Comparison of ENCODE assay signal across 8 cellular contexts in the genomic region with DNA sequence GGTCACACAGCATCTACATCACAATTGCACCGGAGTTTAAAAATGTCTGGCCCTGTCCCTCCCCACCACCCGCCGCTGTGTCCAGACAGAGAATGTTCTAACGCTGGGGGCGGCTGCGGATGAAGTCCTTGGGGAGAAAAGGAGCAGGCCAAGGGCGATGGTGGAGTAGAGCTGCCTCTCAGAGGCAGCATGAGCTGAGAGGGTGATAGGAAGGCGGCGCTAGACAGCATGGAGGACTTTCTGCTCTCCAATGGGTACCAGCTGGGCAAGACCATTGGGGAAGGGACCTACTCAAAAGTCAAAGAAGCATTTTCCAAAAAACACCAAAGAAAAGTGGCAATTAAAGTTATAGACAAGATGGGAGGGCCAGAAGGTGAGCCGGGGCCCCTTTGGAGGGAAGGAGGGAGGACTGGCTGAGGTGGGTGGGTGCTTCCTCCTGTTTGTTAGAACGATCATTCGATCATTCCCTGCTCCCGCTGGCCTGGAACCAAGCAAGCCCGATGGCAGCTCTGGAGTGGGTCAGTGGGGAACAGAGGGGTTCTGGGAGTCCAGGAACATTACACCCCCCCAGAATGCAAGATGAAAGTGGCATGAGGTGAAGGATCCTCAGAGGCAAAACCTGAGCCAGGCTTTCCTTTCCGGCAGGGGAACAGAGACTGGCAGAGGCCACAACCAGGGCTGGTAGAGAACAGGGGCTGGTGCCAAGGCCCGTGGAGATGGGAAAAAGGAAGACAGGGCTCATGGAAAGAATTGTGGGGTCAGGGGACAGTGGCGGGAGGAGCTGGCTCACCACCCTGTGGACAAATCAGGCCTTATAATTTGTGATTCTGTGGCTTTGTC. TPM values are rescaled to one million over a fixed set of nuclear protein-coding genes. Genes with fewer than 3 reads are reported as not detected.
DNase-seq lines count a peak whose midpoint lies in the region; ATAC-seq and TF ChIP-seq lines count a peak whose summit lies in the region.

A gene with protein sequence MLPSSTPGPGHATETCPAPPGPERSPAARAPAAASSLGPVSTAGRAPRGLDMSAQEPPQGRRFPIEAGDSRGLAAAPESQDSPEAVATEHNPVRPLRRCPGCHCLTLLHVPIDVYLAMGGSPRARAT (minus strand): TSS at position 12 of the 840 bp plus-strand sequence. CDS start 394 bp downstream, outside the sequence.
A gene with protein sequence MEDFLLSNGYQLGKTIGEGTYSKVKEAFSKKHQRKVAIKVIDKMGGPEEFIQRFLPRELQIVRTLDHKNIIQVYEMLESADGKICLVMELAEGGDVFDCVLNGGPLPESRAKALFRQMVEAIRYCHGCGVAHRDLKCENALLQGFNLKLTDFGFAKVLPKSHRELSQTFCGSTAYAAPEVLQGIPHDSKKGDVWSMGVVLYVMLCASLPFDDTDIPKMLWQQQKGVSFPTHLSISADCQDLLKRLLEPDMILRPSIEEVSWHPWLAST (plus strand): TSS at position 66 of the 840 bp plus-strand sequence. CDS start 163 bp downstream, at position 229.

- peaks cover 5% of the 10 kb centered on the region; the same call in 1 of the 2 replicates for H3K4me1 ChIP-seq in HUES48 (ENCODE audit: control insufficient read depth, insufficient read depth, low read length)
- peaks cover 2% of the 10 kb centered on the region; the same call in 1 of the 2 replicates for H3K4me1 ChIP-seq in iPS-20b (ENCODE audit: insufficient read depth, low read length)

- H3K27me3 ChIP-seq in HUES48 (ENCODE audit: control insufficient read depth, insufficient read depth, low read length): peaks cover 11% of the 10 kb centered on the region
- H3K27me3 ChIP-seq in iPS-20b (ENCODE audit: insufficient read depth, low read length): peaks cover 40% of the 10 kb centered on the region

- H3K4me3 ChIP-seq in HUES48 (ENCODE audit: low read depth, low read length) (peak within 1 kb of the TSS; percentile 45), iPS-20b (ENCODE audit: low read length) (peak within 1 kb of the TSS; percentile 57; the same call in 1 of the 2 replicates)

- POLR2A ChIA-PET in MCF 10A (lab: Yijun Ruan, JAX): no interaction called here

- ATAC-seq in stimulated activated memory B cell treated with anti-CD40 and anti-IgM and Interleukin-4, amounts not matched to agents 10 μg/mL and 1 μg/mL and 100 μg/mL, for 72 hours: no peak

- CTCF ChIA-PET in MCF 10A (lab: Yijun Ruan, JAX): interaction anchor here (0.8 kb wide), 1 partner anchor 12 kb away, joined by 4 read pairs; no protein-coding TSS in a partner anchor

- H3K27ac ChIP-seq in HUES48 (ENCODE audit: low read depth, low read length): peak within 1 kb of the TSS; percentile 31
- H3K27ac ChIP-seq in iPS-20b (ENCODE audit: low read length): no peak within 1 kb of the TSS

- BruUV-seq in MCF 10A (replicated peaks; lab: Mats Ljungman, UMichigan): no TSS peak

- H3K9me3 ChIP-seq in HUES48 (ENCODE audit: control insufficient read depth, insufficient read depth, low read length) (no peaks in the 10 kb centered on the region), iPS-20b (ENCODE audit: insufficient read depth, low read depth, low read length) (no peaks in the 10 kb centered on the region)

- no peak within 1 kb of the TSS for H3K9ac ChIP-seq in HUES48 (ENCODE audit: low read depth, low read length)
- peak within 1 kb of the TSS; percentile 45; the same call in 1 of the 2 replicates for H3K9ac ChIP-seq in iPS-20b (ENCODE audit: low read depth, low read length)

- H3K4me3 Mint-ChIP-seq in MCF 10A (ENCODE audit: unreplicated experiment): no peak within 1 kb of the TSS
- peak within 1 kb of the TSS; percentile 52 for H3K4me3 Mint-ChIP-seq in stimulated activated memory B cell treated with anti-CD40 and anti-IgM and Interleukin-4, amounts not matched to agents 10 μg/mL and 1 μg/mL and 100 μg/mL, for 72 hours
- no peak within 1 kb of the TSS for H3K4me3 Mint-ChIP-seq in activated T-helper 1 cell treated with anti-CD3 and anti-CD28 coated beads, Interleukin-12 subunit alpha, Interleukin-12 subunit beta, Interleukin-2, Interleukin-4 antibody, amounts not matched to agents 30 ng/mL and 10 ng/mL and 1 ng/mL, durations not matched to agents 14 hours and 24 hours and 36 hours

- H3K27me3 Mint-ChIP-seq in MCF 10A (ENCODE audit: insufficient read depth, unreplicated experiment): no peaks in the 10 kb centered on the region
- no peaks in the 10 kb centered on the region for H3K27me3 Mint-ChIP-seq in stimulated activated memory B cell treated with anti-CD40 and anti-IgM and Interleukin-4, amounts not matched to agents 10 μg/mL and 1 μg/mL and 100 μg/mL, for 72 hours
- H3K27me3 Mint-ChIP-seq in activated T-helper 1 cell treated with anti-CD3 and anti-CD28 coated beads, Interleukin-12 subunit alpha, Interleukin-12 subunit beta, Interleukin-2, Interleukin-4 antibody, amounts not matched to agents 30 ng/mL and 10 ng/mL and 1 ng/mL, durations not matched to agents 14 hours and 24 hours and 36 hours (ENCODE audit: insufficient read depth): peaks cover 6% of the 10 kb centered on the region

- peaks cover 40% of the 10 kb centered on the region for H3K36me3 ChIP-seq in HUES48 (ENCODE audit: control insufficient read depth, insufficient read depth, low read length)
- H3K36me3 ChIP-seq in iPS-20b (ENCODE audit: insufficient read depth, low read depth, low read length): peaks cover 41% of the 10 kb centered on the region

- peaks cover 52% of the 10 kb centered on the region for H3K36me3 Mint-ChIP-seq in MCF 10A (ENCODE audit: insufficient read depth, unreplicated experiment)
- peaks cover 41% of the 10 kb centered on the region for H3K36me3 Mint-ChIP-seq in stimulated activated memory B cell treated with anti-CD40 and anti-IgM and Interleukin-4, amounts not matched to agents 10 μg/mL and 1 μg/mL and 100 μg/mL, for 72 hours
- H3K36me3 Mint-ChIP-seq in activated T-helper 1 cell treated with anti-CD3 and anti-CD28 coated beads, Interleukin-12 subunit alpha, Interleukin-12 subunit beta, Interleukin-2, Interleukin-4 antibody, amounts not matched to agents 30 ng/mL and 10 ng/mL and 1 ng/mL, durations not matched to agents 14 hours and 24 hours and 36 hours (ENCODE audit: low read depth): peaks cover 24% of the 10 kb centered on the region

- no peaks in the 10 kb centered on the region for H3K4me1 Mint-ChIP-seq in MCF 10A (ENCODE audit: insufficient read depth, unreplicated experiment)
- peaks cover 45% of the 10 kb centered on the region for H3K4me1 Mint-ChIP-seq in stimulated activated memory B cell treated with anti-CD40 and anti-IgM and Interleukin-4, amounts not matched to agents 10 μg/mL and 1 μg/mL and 100 μg/mL, for 72 hours
- H3K4me1 Mint-ChIP-seq in activated T-helper 1 cell treated with anti-CD3 and anti-CD28 coated beads, Interleukin-12 subunit alpha, Interleukin-12 subunit beta, Interleukin-2, Interleukin-4 antibody, amounts not matched to agents 30 ng/mL and 10 ng/mL and 1 ng/mL, durations not matched to agents 14 hours and 24 hours and 36 hours (ENCODE audit: low read depth): peaks cover 17% of the 10 kb centered on the region

- no peaks in the 10 kb centered on the region for H3K9me3 Mint-ChIP-seq in MCF 10A (ENCODE audit: unreplicated experiment)
- no peaks in the 10 kb centered on the region for H3K9me3 Mint-ChIP-seq in stimulated activated memory B cell treated with anti-CD40 and anti-IgM and Interleukin-4, amounts not matched to agents 10 μg/mL and 1 μg/mL and 100 μg/mL, for 72 hours
- no peaks in the 10 kb centered on the region for H3K9me3 Mint-ChIP-seq in activated T-helper 1 cell treated with anti-CD3 and anti-CD28 coated beads, Interleukin-12 subunit alpha, Interleukin-12 subunit beta, Interleukin-2, Interleukin-4 antibody, amounts not matched to agents 30 ng/mL and 10 ng/mL and 1 ng/mL, durations not matched to agents 14 hours and 24 hours and 36 hours

- DNase-seq in MCF 10A (ENCODE audit: unreplicated experiment) (no peak), COLO829 (ENCODE audit: low spot score) (no peak), Kasumi-1 (lab: John Stamatoyannopoulos, UW) (no peak), SHP77 (lab: John Stamatoyannopoulos, UW) (no peak)
- no peak for DNase-seq in activated T-helper 1 cell treated with anti-CD3 and anti-CD28 coated beads, Interleukin-12 subunit alpha, Interleukin-12 subunit beta, Interleukin-2, Interleukin-4 antibody, amounts not matched to agents 30 ng/mL and 10 ng/mL and 1 ng/mL, durations not matched to agents 14 hours and 24 hours and 36 hours (ENCODE audit: low spot score)

- TF ChIP-seq CTCF in MCF 10A (IDR thresholded peaks at IDR 0.05; ENCODE audit: unreplicated experiment): no peak

- intact Hi-C loops in MCF 10A (cut with micrococcal nuclease): no loop called here
- intact Hi-C loops in activated T-helper 1 cell treated with anti-CD3 and anti-CD28 coated beads, Interleukin-12 subunit alpha, Interleukin-12 subunit beta, Interleukin-2, Interleukin-4 antibody, amounts not matched to agents 30 ng/mL and 10 ng/mL and 1 ng/mL, durations not matched to agents 14 hours and 24 hours and 36 hours (cut with micrococcal nuclease): no loop called here

- peak within 1 kb of the TSS; percentile 30 for H3K27ac Mint-ChIP-seq in MCF 10A (ENCODE audit: low read depth, unreplicated experiment)
- peak within 1 kb of the TSS; percentile 74 for H3K27ac Mint-ChIP-seq in stimulated activated memory B cell treated with anti-CD40 and anti-IgM and Interleukin-4, amounts not matched to agents 10 μg/mL and 1 μg/mL and 100 μg/mL, for 72 hours
- H3K27ac Mint-ChIP-seq in activated T-helper 1 cell treated with anti-CD3 and anti-CD28 coated beads, Interleukin-12 subunit alpha, Interleukin-12 subunit beta, Interleukin-2, Interleukin-4 antibody, amounts not matched to agents 30 ng/mL and 10 ng/mL and 1 ng/mL, durations not matched to agents 14 hours and 24 hours and 36 hours: no peak within 1 kb of the TSS

RNA-seq across cellular contexts. Expression of the first gene that starts in this region (rescaled TPM):
- 13.4 and 19.0 TPM in 2 replicates for total RNA-seq in MCF 10A (2022)
- total RNA-seq in activated T-helper 1 cell treated with anti-CD3 and anti-CD28 coated beads, Interleukin-12 subunit alpha, Interleukin-12 subunit beta, Interleukin-2, Interleukin-4 antibody, amounts not matched to agents 30 ng/mL and 10 ng/mL and 1 ng/mL, durations not matched to agents 14 hours and 24 hours and 36 hours: 4.0 TPM in 2 replicates

RNA-seq across cellular contexts. Expression of the second gene that starts in this region (rescaled TPM):
- total RNA-seq in MCF 10A (2022): 2.0 and 2.3 TPM in 2 replicates
- total RNA-seq in activated T-helper 1 cell treated with anti-CD3 and anti-CD28 coated beads, Interleukin-12 subunit alpha, Interleukin-12 subunit beta, Interleukin-2, Interleukin-4 antibody, amounts not matched to agents 30 ng/mL and 10 ng/mL and 1 ng/mL, durations not matched to agents 14 hours and 24 hours and 36 hours: 0.51 and 1.3 TPM in 2 replicates
